In genomic region chr1:217230412-217230811, GRCh38 we compare ENCODE assay signal across 23 cellular contexts.
DNase-seq lines count a peak whose midpoint lies in the region; TF ChIP-seq lines count a peak whose summit lies in the region.
"Had no signal": no experiment of that assay in that cellular context is flagged by ENCODE, and none has a peak within 500 bp of the region (broad histone marks: within the 10 kb centered on the region; RNA-seq: fewer than 3 reads in every experiment).

No MANE protein-coding gene starts in this region.

- no peak overlapping the region for H3K4me3 ChIP-seq in left ventricle myocardium inferior
- H3K4me3 ChIP-seq: GM12878, GM23338 had no signal

- no peaks in the 10 kb centered on the region for H3K27me3 ChIP-seq in left ventricle myocardium inferior (ENCODE audit: low read depth)

- no peaks in the 10 kb centered on the region for H3K36me3 ChIP-seq in left ventricle myocardium inferior

- H3K4me1 ChIP-seq in left ventricle myocardium inferior: no peaks in the 10 kb centered on the region

- peak; percentile 24 for TF ChIP-seq CTCF in left ventricle myocardium inferior (IDR thresholded peaks at IDR 0.05; ENCODE audit: borderline replicate concordance)

- H3K9me3 ChIP-seq in left ventricle myocardium inferior (replicated peaks): no peaks in the 10 kb centered on the region

- H3K27ac ChIP-seq in left ventricle myocardium inferior (replicated peaks): no peak overlapping the region

- DNase-seq in DMS53 (lab: John Stamatoyannopoulos, UW): peak; percentile 23
- no peak for DNase-seq in DMS53 treated with DMSO at 0.1 percent for 48 hours (lab: John Stamatoyannopoulos, UW; ENCODE audit: unreplicated experiment)
- no peak for DNase-seq in left ventricle myocardium inferior
- DNase-seq in cardiac septum (ENCODE audit: low spot score): no peak
- DNase-seq in NCI-H69 (lab: John Stamatoyannopoulos, UW): peak; percentile 17
- DNase-seq in AG20443 (ENCODE audit: low spot score): no peak
- DNase-seq in islet precursor cell: no peak
- DNase-seq: 8988T; ACHN; Calu3; DMS79; EL; GDM1; H9; NCI-H1105 treated with DMSO at 0.1 percent for 48 hours; NCI-H146; NCI-H2029 treated with DMSO at 0.1 percent for 48 hours; NCI-H748 treated with DMSO at 0.1 percent for 48 hours; NK-92 treated with Interleukin-12 subunit alpha and Interleukin-12 subunit beta, amount 100 ng/mL, for 24 hours; RPMI8226; SHP77 had no signal

- intact Hi-C loops in left ventricle myocardium inferior (cut with micrococcal nuclease) (no loop called here), cardiac septum (cut with DNase I) (no loop called here)

Comparison
In these comparisons a context has a peak if more than half of its experiments do, and no peak if none do; other contexts are left out.
1. DNase-seq: peak in DMS53 (single experiment) and NCI-H69 (single experiment); none in DMS53 treated with DMSO at 0.1 percent for 48 hours (single experiment), left ventricle myocardium inferior (single experiment), cardiac septum (single experiment), AG20443 (single experiment) and islet precursor cell (single experiment).